8 cellular contexts compared by ENCODE assay signal in genomic region chr4:88275516-88275915, GRCh38. TPM values are rescaled to one million over a fixed set of nuclear protein-coding genes. Genes with fewer than 3 reads are reported as not detected.
DNase-seq lines count a peak whose midpoint lies in the region; ATAC-seq and TF ChIP-seq lines count a peak whose summit lies in the region.

No MANE protein-coding gene starts in this region.

- H3K4me3 ChIP-seq in IMR-90 (ENCODE audit: insufficient read depth, low read depth, low read length) (no peak overlapping the region), esophagus squamous epithelium (no peak overlapping the region)

- peak overlapping the region; percentile 52 for H2AK9ac ChIP-seq in IMR-90 (replicated peaks; ENCODE audit: low read depth, low read length, poor library complexity)

- H4K20me1 ChIP-seq in IMR-90 (ENCODE audit: insufficient read depth, low read length): no peaks in the 10 kb centered on the region

- no peak overlapping the region for H2BK15ac ChIP-seq in IMR-90 (ENCODE audit: low read depth, low read length)

- 0 out of 2 replicates have a peak overlapping the region, but pooled peaks have one; percentile 25 for H3K14ac ChIP-seq in IMR-90 (replicated peaks; ENCODE audit: low read depth, low read length)

- TF ChIP-seq CTCF in IMR-90 (conservative IDR thresholded peaks at IDR 0.05; ENCODE audit: low read depth, low read length) (no peak), glutamatergic neuron (IDR thresholded peaks at IDR 0.05; ENCODE audit: partially characterized antibody, unreplicated experiment) (no peak), esophagus squamous epithelium (IDR thresholded peaks at IDR 0.05) (no peak)

- H3K9me3 ChIP-seq in IMR-90 (ENCODE audit: control insufficient read depth, insufficient read depth, low read length) (peaks cover 4% of the 10 kb centered on the region; the same call in 1 of the 2 replicates), esophagus squamous epithelium (no peaks in the 10 kb centered on the region)

- no peak overlapping the region for H2BK5ac ChIP-seq in IMR-90 (ENCODE audit: low read depth, low read length, poor library complexity, severe bottlenecking)

- no peak overlapping the region for H3K56ac ChIP-seq in IMR-90 (ENCODE audit: extremely low read depth, insufficient read depth, low read length)

- TF ChIP-seq RAD21 in IMR-90 (IDR thresholded peaks at IDR 0.05; ENCODE audit: low read length): no peak

- no peak overlapping the region for H2AFZ ChIP-seq in IMR-90 (replicated peaks; ENCODE audit: low read length, poor library complexity)

- H3K4me2 ChIP-seq in IMR-90 (ENCODE audit: low read depth, low read length): no peak overlapping the region

- H4K91ac ChIP-seq in IMR-90 (ENCODE audit: insufficient read depth, low read depth, low read length): no peak overlapping the region

- CTCF ChIA-PET in IMR-90 (lab: Yijun Ruan, JAX): interaction anchor here (0.6 to 1.0 kb wide), 2 partner anchors 12 to 75 kb away, joined by 3 read pairs; no protein-coding TSS in a partner anchor

- H3K27me3 ChIP-seq in IMR-90 (ENCODE audit: control insufficient read depth, insufficient read depth, low read length) (no peaks in the 10 kb centered on the region), esophagus squamous epithelium (no peaks in the 10 kb centered on the region)

- H3K4ac ChIP-seq in IMR-90 (ENCODE audit: low read depth, low read length): no peak overlapping the region

- H3K27ac ChIP-seq in IMR-90 (ENCODE audit: insufficient read depth, low read length) (no peak overlapping the region), esophagus squamous epithelium (no peak overlapping the region)

- in situ Hi-C loops in IMR-90 (cut with MboI; ENCODE audit: low sequenced_read_pairs): no loop called here

- H3K27me3 Mint-ChIP-seq in glutamatergic neuron (ENCODE audit: unreplicated experiment): no peaks in the 10 kb centered on the region

- peaks cover 4 to 10% of the 10 kb centered on the region in 2 experiments; a peak in 2 of 4 replicates for H3K79me1 ChIP-seq in IMR-90 (ENCODE audit: low read depth in 1 of 2, low read length in 2 of 2)

- no peak overlapping the region for H3K18ac ChIP-seq in IMR-90 (ENCODE audit: low read depth, low read length)

- BruUV-seq in IMR-90 (replicated peaks; lab: Mats Ljungman, UMichigan): no TSS peak

- H4K5ac ChIP-seq in IMR-90 (ENCODE audit: low read depth, low read length): no peak overlapping the region

- H3K9me3 Mint-ChIP-seq in glutamatergic neuron (ENCODE audit: unreplicated experiment): peaks cover 5% of the 10 kb centered on the region

- no peaks in the 10 kb centered on the region; the same call in 1 of the 2 replicates for H3K9me1 ChIP-seq in IMR-90 (ENCODE audit: insufficient read depth, low read length)

- no peak overlapping the region for H3K9ac ChIP-seq in IMR-90 (ENCODE audit: low read depth, low read length)

- no peak overlapping the region for H2AK5ac ChIP-seq in IMR-90 (ENCODE audit: low read depth, low read length)

- H3K36me3 Mint-ChIP-seq in glutamatergic neuron (ENCODE audit: unreplicated experiment): peaks cover 21% of the 10 kb centered on the region

- no peaks in the 10 kb centered on the region for H3K36me3 ChIP-seq in IMR-90 (ENCODE audit: control insufficient read depth, insufficient read depth, low read length)
- H3K36me3 ChIP-seq in esophagus squamous epithelium: peaks cover 0 to 47% (median 0%) of the 10 kb centered on the region in 3 donors

- DNase-seq in GM04503 (ENCODE audit: low read depth): peak; percentile 39
- DNase-seq in IMR-90: peak; percentile 11
- DNase-seq in fibroblast of gingiva (ENCODE audit: low read depth): peak; percentile 48
- DNase-seq in DMS 273 (lab: John Stamatoyannopoulos, UW; ENCODE audit: unreplicated experiment): no peak
- DNase-seq in NCI-H1048 (lab: John Stamatoyannopoulos, UW): no peak
- no peak for DNase-seq in glutamatergic neuron
- no peak for DNase-seq in esophagus squamous epithelium (lab: John Stamatoyannopoulos, UW)

- no peak overlapping the region for H3K27ac Mint-ChIP-seq in glutamatergic neuron (ENCODE audit: unreplicated experiment)

- H2BK20ac ChIP-seq in IMR-90 (ENCODE audit: low read depth, low read length): no peak overlapping the region

- WGBS in IMR-90 (ENCODE audit: extremely low coverage in 2 of 2, insufficient read length in 1 of 2), 2 experiments: no CpG with 5 or more reads among the region's 1 CpG
- WGBS in esophagus squamous epithelium, 2 donors: 58 to 59% methylated on average over 1 of the region's 1 CpG

- H2BK120ac ChIP-seq in IMR-90 (ENCODE audit: low read depth, low read length): no peak overlapping the region

- no peak overlapping the region for H3K4me3 Mint-ChIP-seq in glutamatergic neuron (ENCODE audit: unreplicated experiment)

- H4K8ac ChIP-seq in IMR-90 (ENCODE audit: low read depth in 2 of 2, low read length in 2 of 2): no peak overlapping the region

- H3K4me1 ChIP-seq in IMR-90 (ENCODE audit: control insufficient read depth, insufficient read depth, low read length): no peaks in the 10 kb centered on the region
- peaks cover 0 to 11% (median 0%) of the 10 kb centered on the region in 3 donors for H3K4me1 ChIP-seq in esophagus squamous epithelium

- ATAC-seq in GM21515 (IDR thresholded peaks at IDR 0.05; ENCODE audit: unreplicated experiment) (peak; percentile 62), IMR-90 (ENCODE audit: low read depth) (no peak; the same call in 1 of the 2 replicates)

- dilution Hi-C loops in IMR-90 (cut with HindIII; ENCODE audit: low sequenced_read_pairs, unreplicated experiment): no loop called here

- H3K4me1 Mint-ChIP-seq in glutamatergic neuron (ENCODE audit: low read depth, unreplicated experiment): no peaks in the 10 kb centered on the region

- POLR2A ChIA-PET in IMR-90 (lab: Charles Lee; ENCODE audit: unreplicated experiment): interaction anchor here (0.5 kb wide), 1 partner anchor 44 kb away, joined by 7 read pairs; no protein-coding TSS in a partner anchor

- no peak overlapping the region for H3K23ac ChIP-seq in IMR-90 (ENCODE audit: low read depth, low read length)

- intact Hi-C loops in IMR-90 (cut with micrococcal nuclease): no loop called here
- intact Hi-C loops in esophagus squamous epithelium (cut with DNase I): no loop called here

- TF ChIP-seq POLR2A in IMR-90 (IDR thresholded peaks at IDR 0.05; ENCODE audit: low read depth, low read length): no peak
- no peak for TF ChIP-seq POLR2A in esophagus squamous epithelium (IDR thresholded peaks at IDR 0.05)

TF ChIP-seq in IMR-90, 13 proteins besides CTCF, POLR2A, EP300 and RAD21:
- TF ChIP-seq MAZ (IDR thresholded peaks at IDR 0.05; ENCODE audit: borderline replicate concordance, low read depth, low read length) (no peak), ELK1 (IDR thresholded peaks at IDR 0.05; ENCODE audit: borderline replicate concordance, low read depth, low read length) (no peak), USF2 (IDR thresholded peaks at IDR 0.05; ENCODE audit: low read depth, low read length) (no peak), FOS (IDR thresholded peaks at IDR 0.05; ENCODE audit: low read depth, low read length) (no peak), RFX5 (IDR thresholded peaks at IDR 0.05; ENCODE audit: low read depth, low read length) (no peak), CEBPB (IDR thresholded peaks at IDR 0.05; ENCODE audit: low read depth, low read length) (no peak), CHD1 (IDR thresholded peaks at IDR 0.05; ENCODE audit: low read depth, low read length) (no peak), MXI1 (IDR thresholded peaks at IDR 0.05; ENCODE audit: borderline replicate concordance, low read depth, low read length) (no peak), SMC3 (IDR thresholded peaks at IDR 0.05; ENCODE audit: low read depth, low read length) (no peak), BHLHE40 (IDR thresholded peaks at IDR 0.05; ENCODE audit: low read depth, low read length) (no peak; the same call in 1 of the 2 replicates), NFE2L2 (IDR thresholded peaks at IDR 0.05; ENCODE audit: low read depth, low read length) (no peak), RCOR1 (IDR thresholded peaks at IDR 0.05; ENCODE audit: insufficient replicate concordance, low read length) (no peak), MAFK (IDR thresholded peaks at IDR 0.05; ENCODE audit: low read depth, low read length) (no peak)

RNA-seq across cellular contexts. Expression of gene PPM1K, which starts 8.8 kb away (rescaled TPM):
- 11.5 and 11.9 TPM in 2 replicates for total RNA-seq in IMR-90 (2012; rRNA removed)
- 5.4 and 6.1 TPM in 2 replicates for polyA plus RNA-seq in IMR-90 (2012; rRNA removed)
- polyA plus RNA-seq in IMR-90 (2012; cell fraction: cytosol; rRNA removed): 4.0 and 4.1 TPM in 2 replicates
- 7.1 and 10.1 TPM in 2 replicates for polyA plus RNA-seq in IMR-90 (2012; cell fraction: nucleus; rRNA removed; ENCODE audit: low replicate concordance)
- total RNA-seq in glutamatergic neuron (ENCODE audit: unreplicated experiment): 19.0 TPM
- total RNA-seq in esophagus squamous epithelium: 10 to 100 TPM in 3 of 4 donors, 1 to 10 TPM in 1; 4.4 to 34.0 (median 11.7) TPM

Comparison
In these comparisons a context has a peak if more than half of its experiments do, and no peak if none do; other contexts are left out.
1. DNase-seq: peak in GM04503 (single experiment), IMR-90 (single experiment) and fibroblast of gingiva (single experiment); none in DMS 273 (single experiment), NCI-H1048 (single experiment), glutamatergic neuron (single experiment) and esophagus squamous epithelium (single experiment).